ENCODE assay signal across 24 cellular contexts in genomic region chr5:132901036-132901435, GRCh38.
"Had no signal": no experiment of that assay in that cellular context is flagged by ENCODE, and none has a peak within 500 bp of the region (broad histone marks: within the 10 kb centered on the region; RNA-seq: fewer than 3 reads in every experiment).

No MANE protein-coding gene starts in this region.

- H3K9me3 ChIP-seq: esophagus muscularis mucosa, gastrocnemius medialis, left ventricle myocardium inferior, pancreas, tibial artery had no signal

- H3K9me3 Mint-ChIP-seq: activated CD4-positive, alpha-beta memory T cell treated with anti-CD3 and anti-CD28 coated beads, Interleukin-2, amount 10 ng/mL, durations not matched to agents 7 days and 5 days; activated CD4-positive, alpha-beta T cell treated with anti-CD3 and anti-CD28 coated beads, Interleukin-2, amount 10 ng/mL, durations not matched to agents 24 days and 14 days; activated naive CD4-positive, alpha-beta T cell treated with anti-CD3 and anti-CD28 coated beads, Interleukin-2, amount 50 U/mL, for 72 hours; activated T-helper 1 cell treated with anti-CD3 and anti-CD28 coated beads, Interleukin-12 subunit alpha, Interleukin-12 subunit beta, Interleukin-2, Interleukin-4 antibody, amounts not matched to agents 30 ng/mL and 10 ng/mL and 1 ng/mL, durations not matched to agents 14 hours and 24 hours and 36 hours; central memory CD8-positive, alpha-beta T cell; natural killer cell treated with Interleukin-12 subunit alpha and Interleukin-12 subunit beta and Interleukin-15 and Interleukin-18, amount 100 ng/mL, for 72 hours; stimulated activated naive CD8-positive, alpha-beta T cell treated with anti-CD3 and anti-CD28 coated beads, Interleukin-15, Interleukin-2, amounts not matched to agents 100 ng/mL and 50 ng/mL, for 24 hours had no signal

- H3K27ac Mint-ChIP-seq: activated CD4-positive, alpha-beta memory T cell treated with anti-CD3 and anti-CD28 coated beads, Interleukin-2, amount 10 ng/mL, durations not matched to agents 7 days and 5 days; activated CD4-positive, alpha-beta T cell treated with anti-CD3 and anti-CD28 coated beads, Interleukin-2, amount 10 ng/mL, durations not matched to agents 24 days and 14 days; activated naive CD4-positive, alpha-beta T cell treated with anti-CD3 and anti-CD28 coated beads, Interleukin-2, amount 50 U/mL, for 72 hours; activated T-helper 1 cell treated with anti-CD3 and anti-CD28 coated beads, Interleukin-12 subunit alpha, Interleukin-12 subunit beta, Interleukin-2, Interleukin-4 antibody, amounts not matched to agents 30 ng/mL and 10 ng/mL and 1 ng/mL, durations not matched to agents 14 hours and 24 hours and 36 hours; natural killer cell treated with Interleukin-12 subunit alpha and Interleukin-12 subunit beta and Interleukin-15 and Interleukin-18, amount 100 ng/mL, for 72 hours; stimulated activated naive CD8-positive, alpha-beta T cell treated with anti-CD3 and anti-CD28 coated beads, Interleukin-15, Interleukin-2, amounts not matched to agents 100 ng/mL and 50 ng/mL, for 24 hours had no signal

- H3K27ac ChIP-seq: brain microvascular endothelial cell, esophagus muscularis mucosa, gastrocnemius medialis, left ventricle myocardium inferior, pancreas, tibial artery, VCaP had no signal

- DNase-seq: activated CD4-positive, alpha-beta memory T cell treated with anti-CD3 and anti-CD28 coated beads, Interleukin-2, amount 10 ng/mL, durations not matched to agents 7 days and 5 days; activated CD4-positive, alpha-beta T cell treated with anti-CD3 and anti-CD28 coated beads, Interleukin-2, amount 10 ng/mL, durations not matched to agents 24 days and 14 days; activated gamma-delta T cell; aorta; brain microvascular endothelial cell; effector memory CD4-positive, alpha-beta T cell; gastrocnemius medialis; hippocampal formation; kidney glomerular epithelial cell; left ventricle myocardium inferior; mammary epithelial cell; pancreas; right cardiac atrium; stimulated activated CD4-positive, alpha-beta T cell treated with anti-CD3 and anti-CD28 coated beads, Interleukin-12 subunit alpha, Interleukin-12 subunit beta, amount 100 ng/mL, for 4 hours; substantia nigra; tibial artery had no signal

- H3K4me3 ChIP-seq: esophagus muscularis mucosa, gastrocnemius medialis, left ventricle myocardium inferior, pancreas, tibial artery had no signal

- H3K4me3 Mint-ChIP-seq: activated CD4-positive, alpha-beta memory T cell treated with anti-CD3 and anti-CD28 coated beads, Interleukin-2, amount 10 ng/mL, durations not matched to agents 7 days and 5 days; activated CD4-positive, alpha-beta T cell treated with anti-CD3 and anti-CD28 coated beads, Interleukin-2, amount 10 ng/mL, durations not matched to agents 24 days and 14 days; activated T-helper 1 cell treated with anti-CD3 and anti-CD28 coated beads, Interleukin-12 subunit alpha, Interleukin-12 subunit beta, Interleukin-2, Interleukin-4 antibody, amounts not matched to agents 30 ng/mL and 10 ng/mL and 1 ng/mL, durations not matched to agents 14 hours and 24 hours and 36 hours; central memory CD8-positive, alpha-beta T cell; natural killer cell treated with Interleukin-12 subunit alpha and Interleukin-12 subunit beta and Interleukin-15 and Interleukin-18, amount 100 ng/mL, for 72 hours; stimulated activated naive CD8-positive, alpha-beta T cell treated with anti-CD3 and anti-CD28 coated beads, Interleukin-15, Interleukin-2, amounts not matched to agents 100 ng/mL and 50 ng/mL, for 24 hours had no signal

- H3K27me3 Mint-ChIP-seq: activated CD4-positive, alpha-beta memory T cell treated with anti-CD3 and anti-CD28 coated beads, Interleukin-2, amount 10 ng/mL, durations not matched to agents 7 days and 5 days; activated CD4-positive, alpha-beta T cell treated with anti-CD3 and anti-CD28 coated beads, Interleukin-2, amount 10 ng/mL, durations not matched to agents 24 days and 14 days; central memory CD8-positive, alpha-beta T cell; natural killer cell treated with Interleukin-12 subunit alpha and Interleukin-12 subunit beta and Interleukin-15 and Interleukin-18, amount 100 ng/mL, for 72 hours; stimulated activated naive CD8-positive, alpha-beta T cell treated with anti-CD3 and anti-CD28 coated beads, Interleukin-15, Interleukin-2, amounts not matched to agents 100 ng/mL and 50 ng/mL, for 24 hours had no signal

- ATAC-seq: activated CD4-positive, CD25-positive, alpha-beta regulatory T cell treated with anti-CD3 and anti-CD28 coated beads, Interleukin-2, amount 50 U/mL, for 24 hours; activated naive CD4-positive, alpha-beta T cell treated with anti-CD3 and anti-CD28 coated beads, Interleukin-2, amount 50 U/mL, for 72 hours; gastrocnemius medialis; natural killer cell treated with Interleukin-12 subunit alpha and Interleukin-12 subunit beta and Interleukin-15 and Interleukin-18, amount 100 ng/mL, for 72 hours; pancreas; right cardiac atrium had no signal

- H3K27me3 ChIP-seq: brain microvascular endothelial cell, esophagus muscularis mucosa, gastrocnemius medialis, pancreas, tibial artery had no signal
